In genomic region chr11:123741159-123741951, GRCh38 we compare ENCODE assay signal across 1 cellular context.
TF ChIP-seq lines count a peak whose summit lies in the region.

Gene ZNF202 (minus strand): TSS chr11:123741660. CDS start chr11:123730888, 10,772 bp downstream.

TF ChIP-seq in K562, 482 proteins besides CTCF, POLR2A, EP300 and RAD21 (continued from another document and continues in another):
- TF ChIP-seq RREB1 (CRISPR knock-in tag; IDR thresholded peaks at IDR 0.05) (no peak), PATZ1 (CRISPR knock-in tag; IDR thresholded peaks at IDR 0.05; ENCODE audit: borderline replicate concordance) (no peak), POLR2AphosphoS5 (IDR thresholded peaks at IDR 0.05; ENCODE audit: control insufficient read depth, insufficient read depth, low read depth, low read length) (peak; percentile 65), SP2 (IDR thresholded peaks at IDR 0.05; ENCODE audit: extremely low read depth, low read depth, low read length, poor library complexity, severe bottlenecking) (peak; percentile 92), NRF1 (conservative IDR thresholded peaks at IDR 0.05 in 1 of 2, IDR thresholded peaks at IDR 0.05 in 1 of 2) (peak; percentile 31 to 41; a peak in 3 of 4 replicates), CBX2 (IDR thresholded peaks at IDR 0.05; ENCODE audit: insufficient read depth, low read length, poor library complexity, severe bottlenecking) (no peak), MXI1 (IDR thresholded peaks at IDR 0.05; ENCODE audit: low read depth, low read length) (peak; percentile 91), HCFC1 (IDR thresholded peaks at IDR 0.05; ENCODE audit: low read depth, low read length) (peak; percentile 78), PKNOX1 (IDR thresholded peaks at IDR 0.05) (peak; percentile 45; the same call in 1 of the 2 replicates), RBM14 (IDR thresholded peaks at IDR 0.05; ENCODE audit: borderline replicate concordance, insufficient read depth, low read depth, low read length) (no peak), LEF1 (IDR thresholded peaks at IDR 0.05) (peak; percentile 26; the same call in 1 of the 2 replicates), MEF2A (IDR thresholded peaks at IDR 0.05; ENCODE audit: control insufficient read depth, low read depth, low read length) (no peak), HNRNPUL1 (IDR thresholded peaks at IDR 0.05; ENCODE audit: low read length) (no peak), SRSF3 (IDR thresholded peaks at IDR 0.05; ENCODE audit: insufficient read depth, low read length) (no peak), ZNF75A (CRISPR knock-in tag; IDR thresholded peaks at IDR 0.05) (0 out of 2 replicates have a peak, but pooled peaks have one; percentile 33), POLR2B (IDR thresholded peaks at IDR 0.05; ENCODE audit: low read depth, partially characterized antibody) (peak; percentile 71), BCL6 (CRISPR knock-in tag; IDR thresholded peaks at IDR 0.05) (no peak), NCOA1 (IDR thresholded peaks at IDR 0.05; ENCODE audit: low read depth) (peak; percentile 63), ARNT (IDR thresholded peaks at IDR 0.05) (0 out of 4 replicates have a peak, but pooled peaks of 1 of the 2 experiments have one; percentile 29), EP400 (IDR thresholded peaks at IDR 0.05) (peak; percentile 99), ARID4B (CRISPR knock-in tag; IDR thresholded peaks at IDR 0.05) (peak; percentile 72), HBP1 (CRISPR knock-in tag; IDR thresholded peaks at IDR 0.05) (0 out of 2 replicates have a peak, but pooled peaks have one; percentile 4), MTA2 (IDR thresholded peaks at IDR 0.05; ENCODE audit: low read depth) (0 out of 2 replicates have a peak, but pooled peaks have one; percentile 21), POLR2G (IDR thresholded peaks at IDR 0.05; ENCODE audit: low read depth, low read length) (peak; percentile 96), ATF6 (CRISPR knock-in tag; IDR thresholded peaks at IDR 0.05) (peak; percentile 32; the same call in 1 of the 2 replicates), BRD9 (IDR thresholded peaks at IDR 0.05; ENCODE audit: low read depth, partially characterized antibody) (peak; percentile 25), ZNF511 (CRISPR knock-in tag; IDR thresholded peaks at IDR 0.05) (peak; percentile 70; the same call in 1 of the 2 replicates), KLF6 (CRISPR knock-in tag; IDR thresholded peaks at IDR 0.05; ENCODE audit: borderline replicate concordance) (0 out of 2 replicates have a peak, but pooled peaks have one; percentile 16), HNRNPL (IDR thresholded peaks at IDR 0.05; ENCODE audit: low read depth, low read length) (no peak), BCOR (IDR thresholded peaks at IDR 0.05) (peak; percentile 26; the same call in 1 of the 2 replicates), ARID1B (IDR thresholded peaks at IDR 0.05) (no peak), ZNF518B (CRISPR knock-in tag; IDR thresholded peaks at IDR 0.05) (no peak), ELF1 (tag; IDR thresholded peaks at IDR 0.05) (peak; percentile 76), ERF (CRISPR knock-in tag; IDR thresholded peaks at IDR 0.05) (no peak), SMAD4 (CRISPR knock-in tag; conservative IDR thresholded peaks at IDR 0.05) (peak; percentile 68), FOSL1 (tag; conservative IDR thresholded peaks at IDR 0.05) (no peak), SAFB2 (IDR thresholded peaks at IDR 0.05; ENCODE audit: borderline replicate concordance, low read depth, low read length, severe bottlenecking) (no peak), ZNF263 (CRISPR knock-in tag; IDR thresholded peaks at IDR 0.05; ENCODE audit: borderline replicate concordance) (peak; percentile 88)
